Comparison of ENCODE assay signal across 9 cellular contexts in the genomic region with DNA sequence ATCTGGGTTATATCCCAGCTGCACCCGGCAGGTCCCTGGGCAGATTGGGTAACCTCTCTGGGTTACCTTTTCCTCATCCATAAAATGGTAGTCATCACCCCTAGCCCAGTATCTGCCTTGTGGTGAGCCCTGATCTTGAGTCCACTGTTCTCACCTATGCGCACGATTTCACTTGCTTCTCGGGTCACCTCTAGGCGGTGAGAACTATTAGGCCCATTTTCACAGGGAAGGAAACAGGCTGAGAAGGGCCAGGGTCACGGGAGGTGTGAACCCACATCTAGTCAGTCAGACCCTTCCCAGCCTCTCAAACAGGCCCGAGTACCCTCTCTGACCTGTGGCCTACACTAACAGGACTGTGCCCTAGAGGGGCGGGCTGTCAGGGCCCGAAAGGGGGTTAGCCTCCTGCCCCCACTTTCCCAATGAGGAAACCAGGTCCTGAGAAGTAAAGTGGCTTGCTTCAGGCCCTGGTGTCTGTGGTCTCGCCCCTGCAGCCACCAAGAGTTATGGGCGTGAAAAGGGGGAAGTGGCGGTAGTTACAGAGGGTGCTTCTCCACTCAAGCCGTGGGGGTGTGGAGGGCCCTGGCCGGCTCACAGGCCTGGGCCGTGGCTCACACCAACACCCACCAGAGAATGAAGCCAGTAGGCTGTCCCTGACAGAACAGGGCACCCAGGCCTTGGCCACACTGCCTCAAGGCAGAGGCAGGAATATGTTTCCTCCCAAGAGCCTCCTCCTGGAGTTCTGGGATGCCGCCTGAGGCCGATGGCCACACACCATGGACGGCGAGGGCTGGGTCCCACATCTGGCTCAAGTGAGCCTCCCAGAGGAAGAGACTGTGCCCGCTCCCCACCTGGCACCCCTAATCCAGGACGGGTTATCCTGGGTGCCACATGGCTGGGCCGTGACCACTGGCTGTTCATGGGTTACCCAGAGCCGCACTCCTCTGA. TPM values are rescaled to one million over a fixed set of nuclear protein-coding genes. Genes with fewer than 3 reads are reported as not detected.
A peak's percentile ranks its signal among the peaks of the same experiment; 100 is the strongest.
DNase-seq lines count a peak whose midpoint lies in the region; ATAC-seq and TF ChIP-seq lines count a peak whose summit lies in the region.
"Had no signal": no experiment of that assay in that cellular context is flagged by ENCODE, and none has a peak within 500 bp of the region (broad histone marks: within the 10 kb centered on the region; RNA-seq: fewer than 3 reads in every experiment).

No MANE protein-coding gene starts in this region.

- H3K4me3 Mint-ChIP-seq in CD4-positive, alpha-beta T cell: peak overlapping the region; percentile 88
- H3K4me3 Mint-ChIP-seq: brain had no signal

- H3K27me3 ChIP-seq in CD4-positive, alpha-beta T cell (ENCODE audit: control insufficient read depth, insufficient read depth, low read length): no peaks in the 10 kb centered on the region

- H3K4me1 Mint-ChIP-seq in CD4-positive, alpha-beta T cell (ENCODE audit: low read depth): peaks cover 79% of the 10 kb centered on the region

- CTCF ChIA-PET in CD4-positive, alpha-beta T cell (lab: Charles Lee): interaction anchor here (0.6 to 2.1 kb wide), 8 partner anchors 8 to 75 kb away, joined by 3 to 7 read pairs (median 5); a partner anchor contains a TSS

- POLR2A ChIA-PET in CD4-positive, alpha-beta T cell (lab: Charles Lee): interaction anchor here (1.3 to 8.5 kb wide), 5 partner anchors 8 to 45 kb away, joined by 3 to 124 read pairs (median 7); a partner anchor contains a TSS

- H3K27me3 Mint-ChIP-seq in CD4-positive, alpha-beta T cell: no peaks in the 10 kb centered on the region

- intact Hi-C loops in CD4-positive, alpha-beta T cell (cut with DNase I, micrococcal nuclease): loop anchor here in 1 of 2 experiments (5.0 kb wide), 1 partner anchor 42 kb away; no protein-coding TSS in a partner anchor

- ATAC-seq in CD4-positive, alpha-beta T cell (ENCODE audit: poor library complexity): peak; percentile 13
- peak; percentile 49 for ATAC-seq in GM19463 (IDR thresholded peaks at IDR 0.05; ENCODE audit: unreplicated experiment)

- H3K27ac ChIP-seq in CD4-positive, alpha-beta T cell (ENCODE audit: low read depth, low read length): peak overlapping the region; percentile 49

- TF ChIP-seq CTCF in CD4-positive, alpha-beta T cell (IDR thresholded peaks at IDR 0.05): no peak

- H3K36me3 Mint-ChIP-seq in CD4-positive, alpha-beta T cell (ENCODE audit: low read depth): peaks cover 60% of the 10 kb centered on the region
- H3K36me3 Mint-ChIP-seq: brain had no signal

- peak overlapping the region; percentile 98 for H3K27ac Mint-ChIP-seq in CD4-positive, alpha-beta T cell
- H3K27ac Mint-ChIP-seq: brain had no signal

- DNase-seq in CD4-positive, alpha-beta T cell: no peak
- DNase-seq in KG1 (lab: John Stamatoyannopoulos, UW) (peak; percentile 14), germinal center (ENCODE audit: low spot score) (peak; percentile 62), NCI-H226 (no peak), islet precursor cell (no peak), NCI-H1092 (lab: John Stamatoyannopoulos, UW) (no peak)
- no peak for DNase-seq in activated effector memory CD4-positive, alpha-beta T cell treated with Interleukin-2 at 50 U/mL for 16 hours

- no peaks in the 10 kb centered on the region for H3K9me3 Mint-ChIP-seq in CD4-positive, alpha-beta T cell
- H3K9me3 Mint-ChIP-seq: brain had no signal

- no peaks in the 10 kb centered on the region for H3K9me3 ChIP-seq in CD4-positive, alpha-beta T cell (ENCODE audit: control insufficient read depth, low read length)

RNA-seq across cellular contexts. Expression of a gene that starts 19.5 kb away (rescaled TPM):
- 10 to 100 TPM; 79.4 to 82.7 TPM for total RNA-seq in CD4-positive, alpha-beta T cell

RNA-seq across cellular contexts. Expression of a gene that starts 56.5 kb away (rescaled TPM):
- total RNA-seq in CD4-positive, alpha-beta T cell: 10 to 100 TPM; 14.7 to 15.5 TPM

Comparison
In these comparisons a context has a peak if more than half of its experiments do, and no peak if none do; other contexts are left out.
1. DNase-seq: peak in KG1 (single experiment) and germinal center (single experiment); none in CD4-positive, alpha-beta T cell (0 of 10), activated effector memory CD4-positive, alpha-beta T cell treated with Interleukin-2 at 50 U/mL for 16 hours (single experiment), NCI-H226 (single experiment), islet precursor cell (single experiment) and NCI-H1092 (single experiment).